ENCODE assay signal across 8 cellular contexts in genomic region chr19:36139120-36139472, GRCh38. TPM values are rescaled to one million over a fixed set of nuclear protein-coding genes. Genes with fewer than 3 reads are reported as not detected.
A peak's percentile ranks its signal among the peaks of the same experiment; 100 is the strongest.
DNase-seq lines count a peak whose midpoint lies in the region; ATAC-seq and TF ChIP-seq lines count a peak whose summit lies in the region.

No MANE protein-coding gene starts in this region.

- H3K4me3 ChIP-seq in GM12865 (ENCODE audit: low read depth, low read length) (peak overlapping the region; percentile 100), fibroblast of the aortic adventitia (ENCODE audit: low read depth, low read length) (peak overlapping the region; percentile 94), retinal pigment epithelial cell (ENCODE audit: low read length) (peak overlapping the region; percentile 99), aorta (ENCODE audit: low read length in 2 of 2) (peak overlapping the region in 1 of 2 donors; percentile 38)

- intact Hi-C loops in aorta (cut with DNase I): no loop called here

- no peaks in the 10 kb centered on the region for H3K4me1 ChIP-seq in aorta (ENCODE audit: control insufficient read depth in 1 of 2, insufficient read depth in 2 of 2, low read length in 2 of 2)

- TF ChIP-seq CTCF in GM12865 (IDR thresholded peaks at IDR 0.05; ENCODE audit: insufficient read depth, low read depth, low read length, missing control alignments) (no peak), VCaP (conservative IDR thresholded peaks at IDR 0.05) (no peak), fibroblast of the aortic adventitia (IDR thresholded peaks at IDR 0.05; ENCODE audit: insufficient read depth, low read length) (no peak), retinal pigment epithelial cell (conservative IDR thresholded peaks at IDR 0.05; ENCODE audit: low read depth, low read length) (no peak)

- ATAC-seq in aorta (ENCODE audit: low FRiP score): no peak

- H3K27ac ChIP-seq in VCaP (peak overlapping the region; percentile 99), aorta (ENCODE audit: low read depth in 1 of 2, low read length in 2 of 2) (peak overlapping the region in 1 of 2 donors; percentile 83)

- peaks cover 0 to 8% of the 10 kb centered on the region in 2 donors for H3K36me3 ChIP-seq in aorta (ENCODE audit: control insufficient read depth in 1 of 2, insufficient read depth in 2 of 2, low read length in 1 of 2)

- no peak for DNase-seq in GM12865 (ENCODE audit: low read depth)
- DNase-seq in fibroblast of the aortic adventitia (ENCODE audit: low read depth): no peak
- no peak for DNase-seq in retinal pigment epithelial cell (ENCODE audit: low read depth)
- no peak for DNase-seq in NCI-H1105 treated with DMSO at 0.1 percent for 48 hours (lab: John Stamatoyannopoulos, UW)
- no peak for DNase-seq in aorta
- no peak for DNase-seq in HK-2 (ENCODE audit: unreplicated experiment)
- DNase-seq in foreskin melanocyte: no peak

- WGBS in aorta, 2 donors: 18 to 23% methylated on average over 7 of the region's 7 CpGs

- H3K9me3 ChIP-seq in aorta (ENCODE audit: control insufficient read depth, low read length): no peaks in the 10 kb centered on the region

- H3K27me3 ChIP-seq in aorta (ENCODE audit: control insufficient read depth in 1 of 2, insufficient read depth in 2 of 2, low read length in 1 of 2): no peaks in the 10 kb centered on the region

RNA-seq across cellular contexts. Expression of gene CAPNS1, which starts 0.8 kb away (rescaled TPM):
- total RNA-seq in fibroblast of the aortic adventitia (ENCODE audit: low replicate concordance) (55.1 and 398 TPM in 2 replicates), aorta (100 to 1,000 TPM; 521 to 538 TPM)
- polyA plus RNA-seq in aorta: 100 to 1,000 TPM; 488 to 543 TPM

RNA-seq across cellular contexts. Expression of gene COX7A1, which starts 13.2 kb away (rescaled TPM):
- total RNA-seq in fibroblast of the aortic adventitia (ENCODE audit: low replicate concordance) (5.4 and 17.0 TPM in 2 replicates), aorta (100 to 1,000 TPM; 127 to 172 TPM)
- 100 to 1,000 TPM; 191 to 244 TPM for polyA plus RNA-seq in aorta

RNA-seq across cellular contexts. Expression of gene TBCB, which starts 23.8 kb away (rescaled TPM):
- total RNA-seq in fibroblast of the aortic adventitia (ENCODE audit: low replicate concordance): 83.6 and 164 TPM in 2 replicates
- 100 to 1,000 TPM; 121 to 123 TPM for total RNA-seq in aorta
- 100 to 1,000 TPM; 131 to 220 TPM for polyA plus RNA-seq in aorta

RNA-seq across cellular contexts. Expression of gene POLR2I, which starts 24.4 kb away (rescaled TPM):
- 33.2 and 37.9 TPM in 2 replicates for total RNA-seq in fibroblast of the aortic adventitia (ENCODE audit: low replicate concordance)
- 10 to 100 TPM; 33.7 to 48.1 TPM for total RNA-seq in aorta
- polyA plus RNA-seq in aorta: 10 to 100 TPM; 56.7 to 96.0 TPM

RNA-seq across cellular contexts. Expression of gene OVOL3, which starts 28.2 kb away (rescaled TPM):
- total RNA-seq in fibroblast of the aortic adventitia (ENCODE audit: low replicate concordance) (not detected in 2 replicates), aorta (not detected)
- not detected for polyA plus RNA-seq in aorta
